In genomic region chr1:86915737-86916235, GRCh38 we compare ENCODE assay signal across 9 cellular contexts. TPM values are rescaled to one million over a fixed set of nuclear protein-coding genes. Genes with fewer than 3 reads are reported as not detected.
DNase-seq lines count a peak whose midpoint lies in the region; ATAC-seq, FAIRE-seq and TF ChIP-seq lines count a peak whose summit lies in the region.
"Had no signal": no experiment of that assay in that cellular context is flagged by ENCODE, and none has a peak within 500 bp of the region (broad histone marks: within the 10 kb centered on the region; RNA-seq: fewer than 3 reads in every experiment).

No MANE protein-coding gene starts in this region.

- no peak for ATAC-seq in HG02588 (IDR thresholded peaks at IDR 0.05; ENCODE audit: unreplicated experiment)
- ATAC-seq in GM18907 (IDR thresholded peaks at IDR 0.05; ENCODE audit: unreplicated experiment) = no peak

- DNase-seq in AG09309 (ENCODE audit: low read depth) (no peak), HTR-8/SVneo (ENCODE audit: insufficient read length, low spot score) (no peak), dorsolateral prefrontal cortex (no peak), chondrocyte (ENCODE audit: low spot score) (no peak), globus pallidus (ENCODE audit: low spot score) (no peak)

- H3K36me3 Mint-ChIP-seq in chondrocyte (ENCODE audit: low read depth) = no peaks in the 10 kb centered on the region

- intact Hi-C loops in dorsolateral prefrontal cortex (cut with DNase I) = loop anchor here (10.0 kb wide), 4 partner anchors 49 to 211 kb away; partner anchors contain the start of gene SH3GLB1 (in 2 of the 2)

- peaks cover 9 to 19% of the 10 kb centered on the region in 2 donors for H3K4me1 ChIP-seq in muscle layer of duodenum (ENCODE audit: control insufficient read depth in 1 of 2, insufficient read depth in 2 of 2, low read length in 2 of 2)

- H3K4me1 Mint-ChIP-seq in chondrocyte (ENCODE audit: low read depth) = peaks cover 30% of the 10 kb centered on the region

- H3K27ac Mint-ChIP-seq in chondrocyte (ENCODE audit: unreplicated experiment) = no peak overlapping the region

- H3K9me3 ChIP-seq in muscle layer of duodenum (ENCODE audit: control insufficient read depth in 1 of 2, low read length in 2 of 2) = no peaks in the 10 kb centered on the region

- H3K27me3 ChIP-seq in dorsolateral prefrontal cortex = no peaks in the 10 kb centered on the region
- no peaks in the 10 kb centered on the region for H3K27me3 ChIP-seq in muscle layer of duodenum (ENCODE audit: low read depth, low read length)

- H3K4me3 ChIP-seq in AG09309 (ENCODE audit: control insufficient read depth, low read depth, low read length) (peak overlapping the region; percentile 67), dorsolateral prefrontal cortex (peak overlapping the region; percentile 61 to 99 (median 89)), muscle layer of duodenum (ENCODE audit: low read depth in 1 of 2, low read length in 2 of 2) (peak overlapping the region; percentile 95 to 97)

- H3K36me3 ChIP-seq in muscle layer of duodenum (ENCODE audit: control insufficient read depth in 1 of 2, insufficient read depth in 2 of 2, low read length in 2 of 2) = peaks cover 0 to 7% of the 10 kb centered on the region in 2 donors

- no peak for TF ChIP-seq CTCF in AG09309 (IDR thresholded peaks at IDR 0.05; ENCODE audit: control insufficient read depth, insufficient read depth, low read depth, low read length, missing control alignments)
- peak in 1 of 56 donors; percentile 11 for TF ChIP-seq CTCF in dorsolateral prefrontal cortex (IDR thresholded peaks at IDR 0.05 in 54 of 56, conservative IDR thresholded peaks at IDR 0.05 in 2 of 56; ENCODE audit: low read depth in 1 of 56, partially characterized antibody in 56 of 56)
- no peak for TF ChIP-seq CTCF in chondrocyte (IDR thresholded peaks at IDR 0.05)

- no peaks in the 10 kb centered on the region for H3K9me3 Mint-ChIP-seq in chondrocyte (ENCODE audit: low read depth)
- H3K9me3 Mint-ChIP-seq: central memory CD8-positive, alpha-beta T cell had no signal

- peak overlapping the region in 44 of 59 donors; percentile 32 to 98 (median 86) for H3K27ac ChIP-seq in dorsolateral prefrontal cortex
- peak overlapping the region; percentile 60 for H3K27ac ChIP-seq in muscle layer of duodenum (ENCODE audit: low read length)

- H3K4me3 Mint-ChIP-seq in chondrocyte (ENCODE audit: unreplicated experiment) = no peak overlapping the region
- H3K4me3 Mint-ChIP-seq: central memory CD8-positive, alpha-beta T cell had no signal

- no peaks in the 10 kb centered on the region for H3K27me3 Mint-ChIP-seq in chondrocyte (ENCODE audit: low read depth)
- H3K27me3 Mint-ChIP-seq: central memory CD8-positive, alpha-beta T cell had no signal

- peak; percentile 31 for FAIRE-seq in HTR-8/SVneo (lab: Jason Lieb, UNC)

RNA-seq across cellular contexts. Expression of gene HS2ST1, which starts 1.4 kb away (rescaled TPM):
- 10 to 100 TPM; 15.9 to 51.2 (median 33.7) TPM for total RNA-seq in dorsolateral prefrontal cortex
- 26.7 to 38.3 TPM (median 28.1 TPM) in 3 replicates for total RNA-seq in chondrocyte

RNA-seq across cellular contexts. Expression of gene SELENOF, which starts 1.9 kb away (rescaled TPM):
- 100 to 1,000 TPM in 98 of 120 experiments, 10 to 100 TPM in 22; 81.1 to 146 (median 111) TPM for total RNA-seq in dorsolateral prefrontal cortex
- 183 to 216 TPM (median 184 TPM) in 3 replicates for total RNA-seq in chondrocyte
